ENCODE assay signal across 11 cellular contexts in the genomic region with DNA sequence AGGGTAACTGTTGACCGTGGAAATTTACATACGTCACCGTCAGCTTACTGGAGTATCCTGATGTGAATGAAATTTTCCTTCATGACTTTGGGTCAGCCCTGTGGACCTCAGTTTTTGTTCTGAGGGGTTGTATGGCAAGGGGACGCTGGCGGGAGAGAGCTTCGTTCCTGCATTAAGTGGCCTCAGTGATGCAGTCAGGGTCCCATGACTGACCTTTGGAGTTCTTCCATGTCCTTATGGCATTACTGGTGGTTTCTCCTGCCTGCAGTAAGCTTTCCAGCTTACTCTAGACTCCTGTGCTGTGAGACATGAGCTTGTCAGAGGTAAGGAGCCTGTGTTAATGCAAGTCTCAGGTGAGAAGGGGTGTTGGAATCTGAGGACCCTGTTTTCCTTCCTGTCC. TPM values are rescaled to one million over a fixed set of nuclear protein-coding genes. Genes with fewer than 3 reads are reported as not detected.
A peak's percentile ranks its signal among the peaks of the same experiment; 100 is the strongest.
DNase-seq lines count a peak whose midpoint lies in the region; ATAC-seq and TF ChIP-seq lines count a peak whose summit lies in the region.
"Had no signal": no experiment of that assay in that cellular context is flagged by ENCODE, and none has a peak within 500 bp of the region (broad histone marks: within the 10 kb centered on the region; RNA-seq: fewer than 3 reads in every experiment).

No MANE protein-coding gene starts in this region.

- H3K27ac ChIP-seq in RWPE2 (ENCODE audit: poor library complexity, severe bottlenecking) (peak overlapping the region; percentile 77), esophagus muscularis mucosa (replicated peaks in 1 of 4) (peak overlapping the region; percentile 25 to 92 (median 72)), neural progenitor cell (no peak overlapping the region)

- DNase-seq in AG09309 (ENCODE audit: low read depth) (no peak), RWPE2 (ENCODE audit: low spot score) (no peak), esophagus muscularis mucosa (ENCODE audit: extremely low spot score) (no peak), neural progenitor cell (ENCODE audit: low spot score) (no peak), NCI-H1694 (lab: John Stamatoyannopoulos, UW) (no peak)
- DNase-seq in stimulated activated naive CD4-positive, alpha-beta T cell (lab: John Stamatoyannopoulos, UW): no peak
- DNase-seq: activated T-cell treated with anti-CD3 and anti-CD28 coated beads for 4 hours; effector CD4-positive, alpha-beta T cell; SIG-M5 had no signal

- peak overlapping the region; percentile 81 for H3K4me2 ChIP-seq in neural progenitor cell

- H2AFZ ChIP-seq in neural progenitor cell (replicated peaks): no peak overlapping the region

- H3K4me3 ChIP-seq in AG09309 (ENCODE audit: control insufficient read depth, low read depth, low read length) (peak overlapping the region; percentile 69), RWPE2 (ENCODE audit: severe bottlenecking) (peak overlapping the region; percentile 98), esophagus muscularis mucosa (peak overlapping the region; percentile 93 to 96 (median 95)), neural progenitor cell (peak overlapping the region; percentile 96)

- TF ChIP-seq POLR2A in esophagus muscularis mucosa (IDR thresholded peaks at IDR 0.05; ENCODE audit: low read depth): no peak
- no peak for TF ChIP-seq POLR2A in GM18505 (IDR thresholded peaks at IDR 0.05; ENCODE audit: borderline replicate concordance, extremely low read depth, insufficient read depth, insufficient read length)

- H3F3A ChIP-seq in neural progenitor cell (ENCODE audit: low read depth): peaks cover 21% of the 10 kb centered on the region

- ATAC-seq in RWPE2 (ENCODE audit: low read depth): no peak
- ATAC-seq in GM18505 (IDR thresholded peaks at IDR 0.05; ENCODE audit: unreplicated experiment): no peak
- ATAC-seq in GM19463 (IDR thresholded peaks at IDR 0.05; ENCODE audit: unreplicated experiment): no peak

- TF ChIP-seq CTCF in AG09309 (IDR thresholded peaks at IDR 0.05; ENCODE audit: control insufficient read depth, insufficient read depth, low read depth, low read length, missing control alignments) (no peak), RWPE2 (IDR thresholded peaks at IDR 0.05; ENCODE audit: poor library complexity, severe bottlenecking) (no peak), esophagus muscularis mucosa (IDR thresholded peaks at IDR 0.05) (no peak), neural progenitor cell (IDR thresholded peaks at IDR 0.05) (no peak)

- no peaks in the 10 kb centered on the region; the same call in 1 of the 2 replicates for H3K36me3 ChIP-seq in RWPE2 (ENCODE audit: low read depth)
- H3K36me3 ChIP-seq in esophagus muscularis mucosa: no peaks in the 10 kb centered on the region
- H3K36me3 ChIP-seq in neural progenitor cell: no peaks in the 10 kb centered on the region

- H3K36me3 Mint-ChIP-seq in neural progenitor cell: no peaks in the 10 kb centered on the region

- H3K9me3 ChIP-seq in RWPE2 (ENCODE audit: severe bottlenecking) (no peaks in the 10 kb centered on the region), esophagus muscularis mucosa (no peaks in the 10 kb centered on the region), neural progenitor cell (ENCODE audit: low read depth) (no peaks in the 10 kb centered on the region)

- peaks cover 65% of the 10 kb centered on the region for H3K79me2 ChIP-seq in neural progenitor cell (ENCODE audit: low read depth)

- H4K20me1 ChIP-seq in neural progenitor cell (ENCODE audit: low read depth): peaks cover 58% of the 10 kb centered on the region

- H3K27me3 ChIP-seq in RWPE2 (ENCODE audit: insufficient read depth, poor library complexity, severe bottlenecking) (no peaks in the 10 kb centered on the region), esophagus muscularis mucosa (peaks cover 0 to 5% (median 0%) of the 10 kb centered on the region in 4 donors), neural progenitor cell (no peaks in the 10 kb centered on the region)

- peaks cover 41% of the 10 kb centered on the region for H3K4me1 Mint-ChIP-seq in neural progenitor cell

- H3K4me1 ChIP-seq in RWPE2 (ENCODE audit: insufficient read depth, poor library complexity, severe bottlenecking): peaks cover 47% of the 10 kb centered on the region
- H3K4me1 ChIP-seq in esophagus muscularis mucosa: peaks cover 50 to 72% (median 68%) of the 10 kb centered on the region in 4 donors
- H3K4me1 ChIP-seq in neural progenitor cell: peaks cover 31% of the 10 kb centered on the region

- no peaks in the 10 kb centered on the region for H3K9me3 Mint-ChIP-seq in neural progenitor cell

- H3K4me3 Mint-ChIP-seq in neural progenitor cell: peak overlapping the region; percentile 94

- no peak overlapping the region for H3K9ac ChIP-seq in neural progenitor cell

- intact Hi-C loops in esophagus muscularis mucosa (cut with DNase I): no loop called here

- no peak for TF ChIP-seq EP300 in esophagus muscularis mucosa (IDR thresholded peaks at IDR 0.05)

- H3K27me3 Mint-ChIP-seq in neural progenitor cell (ENCODE audit: insufficient read depth, low read depth): peaks cover 9% of the 10 kb centered on the region

- whole genome bisulfite sequencing in esophagus muscularis mucosa: 80% methylated on average over 6 of the region's 6 CpGs

- peak overlapping the region; percentile 59 for H3K27ac Mint-ChIP-seq in neural progenitor cell

RNA-seq across cellular contexts. Expression of gene CD276, which starts 1.8 kb away (rescaled TPM):
- total RNA-seq in esophagus muscularis mucosa: 10 to 100 TPM; 31.8 to 58.1 (median 40.1) TPM
- total RNA-seq in neural progenitor cell (ENCODE audit: low replicate concordance): 62.2 and 147 TPM in 2 replicates

RNA-seq across cellular contexts. Expression of gene NPTN, which starts 52.8 kb away (rescaled TPM):
- 100 to 1,000 TPM; 218 to 281 (median 246) TPM for total RNA-seq in esophagus muscularis mucosa
- 84.4 and 110 TPM in 2 replicates for total RNA-seq in neural progenitor cell (ENCODE audit: low replicate concordance)
